In genomic region chr19:14474827-14475226, GRCh38 we compare ENCODE assay signal across 1 cellular context.
TF ChIP-seq lines count a peak whose summit lies in the region.

No MANE protein-coding gene starts in this region.

TF ChIP-seq in HepG2, 621 proteins besides CTCF, POLR2A, EP300 and RAD21:
- TF ChIP-seq PLSCR1 (CRISPR knock-in tag; IDR thresholded peaks at IDR 0.05; ENCODE audit: borderline replicate concordance) (no peak), ZNF543 (CRISPR knock-in tag; IDR thresholded peaks at IDR 0.05) (0 out of 2 replicates have a peak, but pooled peaks have one; percentile 7)
